ENCODE assay signal across 1 cellular context in genomic region chr7:78443811-78444210, GRCh38.
TF ChIP-seq lines count a peak whose summit lies in the region.

No MANE protein-coding gene starts in this region.

TF ChIP-seq in H1, 55 proteins besides CTCF, POLR2A, EP300 and RAD21 (continued from another document):
- no peak for TF ChIP-seq CHD7 (IDR thresholded peaks at IDR 0.05; ENCODE audit: insufficient replicate concordance, low read length)
- TF ChIP-seq SP1 (IDR thresholded peaks at IDR 0.05; ENCODE audit: low read depth, low read length): no peak
- TF ChIP-seq ZNF274 (IDR thresholded peaks at IDR 0.05; ENCODE audit: borderline replicate concordance, extremely low read depth, low read length): no peak
- no peak for TF ChIP-seq SP2 (IDR thresholded peaks at IDR 0.05; ENCODE audit: low read length)
- TF ChIP-seq TEAD4 (IDR thresholded peaks at IDR 0.05; ENCODE audit: low read depth, low read length): no peak
- TF ChIP-seq CHD1 (IDR thresholded peaks at IDR 0.05; ENCODE audit: low read depth, low read length): no peak
- TF ChIP-seq BRCA1 (IDR thresholded peaks at IDR 0.05; ENCODE audit: low read depth, low read length): no peak
- TF ChIP-seq BCL11A (IDR thresholded peaks at IDR 0.05; ENCODE audit: low read depth in 2 of 2, low read length in 2 of 2): no peak
- TF ChIP-seq CREB1 (IDR thresholded peaks at IDR 0.05): no peak
- no peak for TF ChIP-seq TBP (IDR thresholded peaks at IDR 0.05; ENCODE audit: low read depth, low read length)
TF ChIP-seq in H1: peak in this region for 0.
